30 cellular contexts compared by ENCODE assay signal in genomic region chr20:24895898-24896658, GRCh38. TPM values are rescaled to one million over a fixed set of nuclear protein-coding genes. Genes with fewer than 3 reads are reported as not detected.
"Had no signal": no experiment of that assay in that cellular context is flagged by ENCODE, and none has a peak within 500 bp of the region (broad histone marks: within the 10 kb centered on the region; RNA-seq: fewer than 3 reads in every experiment).

No MANE protein-coding gene starts in this region.

- H3K9me3 Mint-ChIP-seq: type B pancreatic cell had no signal

- H3K27me3 Mint-ChIP-seq: natural killer cell treated with Interleukin-12 subunit alpha and Interleukin-12 subunit beta and Interleukin-15 and Interleukin-18, amount 100 ng/mL, for 72 hours; progenitor cell of endocrine pancreas had no signal

- H3K27me3 ChIP-seq: neutrophil, stomach, tibial artery, uterus had no signal

- H3K4me1 ChIP-seq: parathyroid adenoma, stomach, tibial artery, uterus had no signal

- H3K36me3 ChIP-seq: neutrophil, stomach, tibial artery, uterus had no signal

- H3K4me3 Mint-ChIP-seq: dendritic cell treated with granulocyte-macrophage colony-stimulating factor and Interleukin-4, amounts not matched to agents 40 ng/mL and 50 ng/mL, for 4 days; endodermal cell; mesothelial cell of epicardium; naive B cell; natural killer cell treated with Interleukin-12 subunit alpha and Interleukin-12 subunit beta and Interleukin-15 and Interleukin-18, amount 100 ng/mL, for 72 hours; neural crest cell; stimulated activated naive B cell treated with anti-CD40 and anti-IgM and Interleukin-4, amounts not matched to agents 10 μg/mL and 1 μg/mL and 100 μg/mL, for 72 hours; type B pancreatic cell had no signal

- H3K9ac ChIP-seq: parathyroid adenoma had no signal

- H3K27ac Mint-ChIP-seq: dendritic cell treated with granulocyte-macrophage colony-stimulating factor and Interleukin-4, amounts not matched to agents 40 ng/mL and 50 ng/mL, for 4 days; endodermal cell; mesothelial cell of epicardium; naive B cell; natural killer cell treated with Interleukin-12 subunit alpha and Interleukin-12 subunit beta and Interleukin-15 and Interleukin-18, amount 100 ng/mL, for 72 hours; progenitor cell of endocrine pancreas; stimulated activated naive B cell treated with anti-CD40 and anti-IgM and Interleukin-4, amounts not matched to agents 10 μg/mL and 1 μg/mL and 100 μg/mL, for 72 hours; type B pancreatic cell had no signal

- H3K79me2 ChIP-seq: parathyroid adenoma had no signal

- H3K4me1 Mint-ChIP-seq: endodermal cell; mesothelial cell of epicardium; naive B cell; neural crest cell; stimulated activated naive B cell treated with anti-CD40 and anti-IgM and Interleukin-4, amounts not matched to agents 10 μg/mL and 1 μg/mL and 100 μg/mL, for 72 hours had no signal

- ATAC-seq: esophagus mucosa; left lobe of liver; mucosa of descending colon; natural killer cell treated with Interleukin-12 subunit alpha and Interleukin-12 subunit beta and Interleukin-15 and Interleukin-18, amount 100 ng/mL, for 72 hours; stimulated activated naive B cell treated with anti-CD40 and anti-IgM and Interleukin-4, amounts not matched to agents 10 μg/mL and 1 μg/mL and 100 μg/mL, for 72 hours had no signal

- DNase-seq: caudate nucleus; cerebellar nuclear complex; effector CD8-positive, alpha-beta T cell; endodermal cell; foreskin melanocyte; hypothalamus; kidney; mesenchymal stem cell; mucosa of descending colon; naive B cell; stimulated activated CD4-positive, alpha-beta T cell treated with anti-CD3 and anti-CD28 coated beads, Interleukin-15, amount 100 ng/mL, for 24 hours; stimulated activated CD4-positive, alpha-beta T cell treated with anti-CD3 and anti-CD28 coated beads, Interleukin-2, amount 100 ng/mL, for 48 hours; stimulated activated naive B cell treated with anti-CD40 and anti-IgM and Interleukin-4, amounts not matched to agents 10 μg/mL and 1 μg/mL and 100 μg/mL, for 72 hours; stomach; uterus had no signal

- H3K36me3 Mint-ChIP-seq: mesothelial cell of epicardium, type B pancreatic cell had no signal

- H3K4me3 ChIP-seq: mucosa of descending colon, skin epidermis, stomach, tibial artery, uterus had no signal

- H2AFZ ChIP-seq: parathyroid adenoma had no signal

- H3K27ac ChIP-seq: epithelial cell of prostate, neutrophil, parathyroid adenoma, skin epidermis, stomach, tibial artery, uterus had no signal

- H3K9me3 ChIP-seq: neutrophil, uterus had no signal

RNA-seq across cellular contexts. Expression of gene CST7, which starts 53.0 kb away (rescaled TPM):
- total RNA-seq: endodermal cell, fibroblast of lung, lung microvascular endothelial cell, mesothelial cell of epicardium, neural crest cell, progenitor cell of endocrine pancreas had no signal
- polyA plus RNA-seq: fibroblast of lung had no signal
